In genomic region chr14:100246809-100247428, GRCh38 we compare ENCODE assay signal across 8 cellular contexts. TPM values are rescaled to one million over a fixed set of nuclear protein-coding genes. Genes with fewer than 3 reads are reported as not detected.
DNase-seq lines count a peak whose midpoint lies in the region; ATAC-seq and TF ChIP-seq lines count a peak whose summit lies in the region.

No MANE protein-coding gene starts in this region.

- H2BK120ac ChIP-seq in neuronal stem cell (ENCODE audit: low read depth, low read length) = no peak overlapping the region

- no peak overlapping the region for H3K14ac ChIP-seq in neuronal stem cell (ENCODE audit: low read length)

- no peaks in the 10 kb centered on the region for H3K9me3 ChIP-seq in SU-DHL-6 (ENCODE audit: insufficient read depth, low read length)
- H3K9me3 ChIP-seq in neuronal stem cell (replicated peaks in 1 of 2; ENCODE audit: control insufficient read depth in 2 of 2, insufficient read depth in 1 of 2, low read depth in 1 of 2, low read length in 2 of 2) = no peaks in the 10 kb centered on the region

- H2BK12ac ChIP-seq in neuronal stem cell (ENCODE audit: low read length) = no peak overlapping the region

- H3K4me2 ChIP-seq in SU-DHL-6 (ENCODE audit: low read depth, low read length, poor library complexity, severe bottlenecking) = peak overlapping the region; percentile 97
- no peak overlapping the region for H3K4me2 ChIP-seq in neuronal stem cell (ENCODE audit: insufficient read depth, low read length, poor library complexity, severe bottlenecking)

- H2AK5ac ChIP-seq in neuronal stem cell (ENCODE audit: low read depth, low read length) = no peak overlapping the region

- H4K20me1 ChIP-seq in SU-DHL-6 (ENCODE audit: low read depth, low read length) = peaks cover 21% of the 10 kb centered on the region

- no peak overlapping the region for H3K4ac ChIP-seq in neuronal stem cell (ENCODE audit: low read length)

- H2BK15ac ChIP-seq in neuronal stem cell (ENCODE audit: low read length) = no peak overlapping the region

- DNase-seq in activated CD4-positive, alpha-beta T cell treated with anti-CD3 and anti-CD28 coated beads, Interleukin-2, amount 10 ng/mL, durations not matched to agents 7 days and 5 days = peak; percentile 17
- DNase-seq in activated CD4-positive, alpha-beta T cell treated with anti-CD3 and anti-CD28 coated beads for 48 hours = no peak
- peak; percentile 36 for DNase-seq in NCI-H1105 (lab: John Stamatoyannopoulos, UW)
- DNase-seq in fibroblast of gingiva (ENCODE audit: low read depth) = peak; percentile 9
- DNase-seq in neuronal stem cell (ENCODE audit: low spot score) = peak; percentile 43

- peaks cover 20% of the 10 kb centered on the region; the same call in 1 of the 2 replicates for H3F3A ChIP-seq in SU-DHL-6 (ENCODE audit: insufficient read depth)

- no peak overlapping the region for H3K9ac ChIP-seq in SU-DHL-6 (ENCODE audit: low read length)
- no peak overlapping the region for H3K9ac ChIP-seq in neuronal stem cell (ENCODE audit: low read depth, low read length, poor library complexity)

- no peak overlapping the region for H3K4me3 Mint-ChIP-seq in activated CD4-positive, alpha-beta T cell treated with anti-CD3 and anti-CD28 coated beads, Interleukin-2, amount 10 ng/mL, durations not matched to agents 7 days and 5 days

- POLR2A ChIA-PET in activated CD4-positive, alpha-beta T cell treated with anti-CD3 and anti-CD28 coated beads, Interleukin-2, amount 10 ng/mL, durations not matched to agents 7 days and 5 days (lab: Charles Lee) = no interaction called here

- H3K9me3 Mint-ChIP-seq in activated CD4-positive, alpha-beta T cell treated with anti-CD3 and anti-CD28 coated beads, Interleukin-2, amount 10 ng/mL, durations not matched to agents 7 days and 5 days = no peaks in the 10 kb centered on the region

- H3K4me3 ChIP-seq in SU-DHL-6 (ENCODE audit: insufficient read depth, low read length, poor library complexity, severe bottlenecking) (no peak overlapping the region), neuronal stem cell (ENCODE audit: low read length in 2 of 2) (no peak overlapping the region)

- H3K18ac ChIP-seq in neuronal stem cell (ENCODE audit: low read length) = no peak overlapping the region

- no peak overlapping the region for H4K91ac ChIP-seq in neuronal stem cell (ENCODE audit: low read depth, low read length, poor library complexity)

- H3K27ac ChIP-seq in SU-DHL-6 (ENCODE audit: low read depth, low read length) = peak overlapping the region; percentile 56; the same call in 1 of the 2 replicates
- no peak overlapping the region for H3K27ac ChIP-seq in neuronal stem cell (replicated peaks; ENCODE audit: low read length)

- H3K79me1 ChIP-seq in neuronal stem cell (ENCODE audit: low read depth, low read length) = peaks cover 7% of the 10 kb centered on the region

- H3K27ac Mint-ChIP-seq in activated CD4-positive, alpha-beta T cell treated with anti-CD3 and anti-CD28 coated beads, Interleukin-2, amount 10 ng/mL, durations not matched to agents 7 days and 5 days = peak overlapping the region; percentile 39

- no peaks in the 10 kb centered on the region for H3K27me3 Mint-ChIP-seq in activated CD4-positive, alpha-beta T cell treated with anti-CD3 and anti-CD28 coated beads, Interleukin-2, amount 10 ng/mL, durations not matched to agents 7 days and 5 days

- CTCF ChIA-PET in activated CD4-positive, alpha-beta T cell treated with anti-CD3 and anti-CD28 coated beads, Interleukin-2, amount 10 ng/mL, durations not matched to agents 7 days and 5 days (lab: Charles Lee) = interaction anchor here (0.5 to 1.9 kb wide), 9 partner anchors 11 to 165 kb away, joined by 3 to 7 read pairs (median 3); no protein-coding TSS in a partner anchor

- H2BK5ac ChIP-seq in neuronal stem cell (ENCODE audit: low read length) = no peak overlapping the region

- WGBS in neuronal stem cell (ENCODE audit: extremely low coverage in 2 of 2, insufficient read length in 2 of 2, insufficient replicate concordance in 1 of 2), 2 donors = no CpG with 5 or more reads among the region's 3 CpGs

- no peaks in the 10 kb centered on the region for H3K9me2 ChIP-seq in SU-DHL-6 (replicated peaks; ENCODE audit: insufficient read depth, low read length)

- H3K36me3 ChIP-seq in SU-DHL-6 (ENCODE audit: low read length) (no peaks in the 10 kb centered on the region), neuronal stem cell (replicated peaks in 1 of 2; ENCODE audit: control insufficient read depth in 2 of 2, insufficient read depth in 2 of 2, low read length in 2 of 2) (peaks cover 0 to 48% of the 10 kb centered on the region in 2 donors)

- TF ChIP-seq CTCF in SU-DHL-6 (IDR thresholded peaks at IDR 0.05; ENCODE audit: insufficient read depth, low read length, poor library complexity, severe bottlenecking) = peak; percentile 59

- H2AFZ ChIP-seq in SU-DHL-6 (ENCODE audit: low read depth, low read length, severe bottlenecking) (no peak overlapping the region), neuronal stem cell (ENCODE audit: low read length) (no peak overlapping the region)

- H3K79me2 ChIP-seq in SU-DHL-6 (ENCODE audit: insufficient read depth, low read length) = peaks cover 100% of the 10 kb centered on the region

- H3K4me1 Mint-ChIP-seq in activated CD4-positive, alpha-beta T cell treated with anti-CD3 and anti-CD28 coated beads, Interleukin-2, amount 10 ng/mL, durations not matched to agents 7 days and 5 days = peaks cover 69% of the 10 kb centered on the region

- no peak for ATAC-seq in HG03039 (IDR thresholded peaks at IDR 0.05; ENCODE audit: unreplicated experiment)
- ATAC-seq in HG02642 (IDR thresholded peaks at IDR 0.05; ENCODE audit: poor library complexity, unreplicated experiment) = no peak

- H3K27me3 ChIP-seq in SU-DHL-6 (ENCODE audit: low read length) (no peaks in the 10 kb centered on the region), neuronal stem cell (ENCODE audit: control insufficient read depth in 3 of 3, insufficient read depth in 3 of 3, low read depth in 1 of 3, low read length in 3 of 3) (no peaks in the 10 kb centered on the region)

- peaks cover 22% of the 10 kb centered on the region for H3K36me3 Mint-ChIP-seq in activated CD4-positive, alpha-beta T cell treated with anti-CD3 and anti-CD28 coated beads, Interleukin-2, amount 10 ng/mL, durations not matched to agents 7 days and 5 days (ENCODE audit: low read depth)

- peaks cover 4 to 8% of the 10 kb centered on the region in 2 donors for H3K4me1 ChIP-seq in neuronal stem cell (ENCODE audit: control insufficient read depth in 2 of 2, insufficient read depth in 1 of 2, low read depth in 1 of 2, low read length in 2 of 2)

- no peak overlapping the region for H3K23ac ChIP-seq in neuronal stem cell (ENCODE audit: low read depth, low read length, poor library complexity)

- no peak overlapping the region for H4K8ac ChIP-seq in neuronal stem cell (ENCODE audit: low read depth, low read length)

RNA-seq across cellular contexts. Expression of gene YY1, which starts 8.0 kb away (rescaled TPM):
- 100 to 1,000 TPM in 1 of 2 experiments, 10 to 100 TPM in 1; 95.0 to 107 TPM for total RNA-seq in activated CD4-positive, alpha-beta T cell treated with anti-CD3 and anti-CD28 coated beads, Interleukin-2, amount 10 ng/mL, durations not matched to agents 7 days and 5 days
- polyA plus RNA-seq in neuronal stem cell (2013, experiment 1 of 2) = 115 TPM
- polyA plus RNA-seq in neuronal stem cell (2013, experiment 2 of 2) = 129 TPM

RNA-seq across cellular contexts. Expression of gene SLC25A29, which starts 59.3 kb away (rescaled TPM):
- 1 to 10 TPM; 1.5 to 2.2 TPM for total RNA-seq in activated CD4-positive, alpha-beta T cell treated with anti-CD3 and anti-CD28 coated beads, Interleukin-2, amount 10 ng/mL, durations not matched to agents 7 days and 5 days
- polyA plus RNA-seq in neuronal stem cell (2013, experiment 1 of 2) = 113 TPM
- 111 TPM for polyA plus RNA-seq in neuronal stem cell (2013, experiment 2 of 2)
